ENCODE assay signal across 8 cellular contexts in genomic region chr11:67289226-67289650, GRCh38. TPM values are rescaled to one million over a fixed set of nuclear protein-coding genes. Genes with fewer than 3 reads are reported as not detected.
DNase-seq lines count a peak whose midpoint lies in the region; ATAC-seq and TF ChIP-seq lines count a peak whose summit lies in the region.

TSS of gene ANKRD13D (plus strand) at chr11:67289303. CDS start at chr11:67289461, 158 bp downstream.

- H3K27ac ChIP-seq in ovary: peak within 1 kb of the TSS; percentile 57 to 96

- peak within 1 kb of the TSS; percentile 98 for H3K27ac Mint-ChIP-seq in HFFc6
- peak within 1 kb of the TSS; percentile 93 to 98 for H3K27ac Mint-ChIP-seq in T-cell

- H3K9me3 ChIP-seq in ovary: no peaks in the 10 kb centered on the region

- TF ChIP-seq EP300 in ovary (IDR thresholded peaks at IDR 0.05): no peak

- WGBS in ovary, 3 donors: 0 to 1% methylated on average over 22 to 56 of the region's 56 CpGs; no CpG with 5 or more reads in 1 of the 3 donors

- DNase-seq in GM12865 (ENCODE audit: low read depth): no peak
- no peak for DNase-seq in HFFc6
- DNase-seq in T-cell: peak in 1 of 34 experiments; percentile 38
- DNase-seq in fibroblast of villous mesenchyme (ENCODE audit: low read depth): no peak
- DNase-seq in ovary: no peak
- no peak for DNase-seq in pons (ENCODE audit: low spot score)
- no peak for DNase-seq in stimulated activated CD4-positive, alpha-beta T cell treated with anti-CD3 and anti-CD28 coated beads, Interleukin-4, amount 100 ng/mL, for 24 hours
- DNase-seq in NCI-H1930 (lab: John Stamatoyannopoulos, UW): no peak

- ATAC-seq in T-cell (replicated peaks in 1 of 4): peak; percentile 45 to 52 (median 47)

- POLR2A ChIA-PET in T-cell (lab: Charles Lee): interaction anchor here in 1 of 2 donors (0.5 kb wide), 1 partner anchor 23 kb away, joined by 3 read pairs; the partner anchor contains the start of gene GRK2

- H3K4me3 Mint-ChIP-seq in HFFc6: peak within 1 kb of the TSS; percentile 94
- H3K4me3 Mint-ChIP-seq in T-cell: peak within 1 kb of the TSS; percentile 85 to 89 (median 85)

- no peak for TF ChIP-seq POLR2A in ovary (IDR thresholded peaks at IDR 0.05)

- CTCF ChIA-PET in T-cell (lab: Charles Lee): interaction anchor here (0.6 to 1.7 kb wide), 3 partner anchors 21 to 660 kb away, joined by 3 to 5 read pairs (median 3); no protein-coding TSS in a partner anchor

- H3K36me3 ChIP-seq in ovary: no peaks in the 10 kb centered on the region

- H3K27me3 Mint-ChIP-seq in HFFc6 (ENCODE audit: insufficient read depth): peaks cover 6% of the 10 kb centered on the region
- no peaks in the 10 kb centered on the region for H3K27me3 Mint-ChIP-seq in T-cell

- intact Hi-C loops in ovary (cut with DNase I): no loop called here

- H3K4me1 ChIP-seq in ovary (ENCODE audit: insufficient read depth): peaks cover 7% of the 10 kb centered on the region

- H3K27me3 ChIP-seq in ovary: no peaks in the 10 kb centered on the region

- H3K9me3 Mint-ChIP-seq in HFFc6 (no peaks in the 10 kb centered on the region), T-cell (no peaks in the 10 kb centered on the region)

- peak within 1 kb of the TSS; percentile 97 for H3K4me3 ChIP-seq in GM12865 (ENCODE audit: low read depth, low read length)
- peak within 1 kb of the TSS; percentile 84 for H3K4me3 ChIP-seq in fibroblast of villous mesenchyme (ENCODE audit: low read depth, low read length)
- peak within 1 kb of the TSS; percentile 89 for H3K4me3 ChIP-seq in ovary

- H3K36me3 Mint-ChIP-seq in HFFc6 (ENCODE audit: low read depth) (peaks cover 24% of the 10 kb centered on the region), T-cell (peaks cover 17% of the 10 kb centered on the region)

- H3K4me1 Mint-ChIP-seq in HFFc6 (ENCODE audit: low read depth) (peaks cover 34% of the 10 kb centered on the region), T-cell (peaks cover 58 to 71% (median 70%) of the 10 kb centered on the region in 3 donors)

- no peak for TF ChIP-seq CTCF in GM12865 (IDR thresholded peaks at IDR 0.05; ENCODE audit: insufficient read depth, low read depth, low read length, missing control alignments)
- TF ChIP-seq CTCF in HFFc6 (IDR thresholded peaks at IDR 0.05): no peak
- TF ChIP-seq CTCF in fibroblast of villous mesenchyme (IDR thresholded peaks at IDR 0.05; ENCODE audit: insufficient read depth, low read depth, low read length): no peak
- no peak for TF ChIP-seq CTCF in ovary (IDR thresholded peaks at IDR 0.05)

RNA-seq across cellular contexts. Expression of gene ANKRD13D, which starts in this region (rescaled TPM):
- total RNA-seq in HFFc6 (2021; fragmentation: NEBNext Ultra II Directional; extraction: Animal tissue kit (Norgen Biotek cat#: 25700)): 10 to 100 TPM; 24.7 to 34.6 (median 26.4) TPM
- total RNA-seq in T-cell (100 to 1,000 TPM; 150 to 249 (median 237) TPM), fibroblast of villous mesenchyme (29.6 and 29.8 TPM in 2 replicates), ovary (10 to 100 TPM; 35.6 to 60.9 (median 44.6) TPM)
- 10 to 100 TPM in 1 of 2 donors, 1 to 10 TPM in 1; 5.6 to 29.3 TPM for polyA plus RNA-seq in ovary
